1 cellular context compared by ENCODE assay signal in the genomic region with DNA sequence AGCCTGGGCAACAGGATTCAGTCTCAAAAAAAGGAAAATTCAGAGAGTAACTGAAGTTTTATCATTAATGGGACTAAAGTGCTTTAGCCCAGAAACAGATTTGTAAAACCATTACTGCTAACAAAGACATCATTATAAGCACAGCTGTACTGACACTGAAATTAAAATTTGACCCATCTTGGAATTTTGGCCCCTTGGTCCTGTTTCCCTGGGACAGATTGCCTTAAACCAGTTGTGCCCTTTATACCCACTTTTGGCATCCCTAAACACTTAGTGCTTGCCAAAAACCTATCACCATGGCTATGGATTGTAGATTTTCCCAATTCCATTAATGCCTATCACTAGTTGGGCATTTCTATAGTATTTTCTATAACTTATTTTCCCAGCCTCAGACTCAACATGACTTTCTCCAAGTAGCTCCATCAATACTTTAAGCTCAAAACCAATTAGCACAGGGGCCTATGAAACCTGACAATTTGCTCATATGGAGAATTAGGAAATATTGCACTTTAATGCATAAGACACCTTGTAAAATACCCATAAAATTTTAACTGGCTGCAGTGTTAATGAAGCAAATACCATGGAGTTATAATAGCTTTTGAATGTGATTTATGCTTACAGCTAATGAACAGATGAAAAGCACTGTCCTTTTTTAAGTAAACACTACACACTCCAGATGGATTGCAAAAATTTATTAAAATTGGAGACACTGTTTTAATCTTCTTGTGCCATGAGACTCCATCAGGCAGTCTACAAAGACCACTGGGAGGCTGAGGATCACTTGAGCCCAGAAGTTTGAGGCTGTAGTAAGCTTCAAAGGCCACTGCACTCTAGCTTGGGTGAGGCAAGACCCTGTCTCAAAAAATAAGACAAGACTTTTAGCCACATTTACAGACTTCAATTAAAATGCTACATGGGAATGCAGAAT.
TF ChIP-seq lines count a peak whose summit lies in the region.

No MANE protein-coding gene starts in this region.

TF ChIP-seq in H1, 55 proteins besides CTCF, POLR2A, EP300 and RAD21:
- TF ChIP-seq NRF1 (IDR thresholded peaks at IDR 0.05; ENCODE audit: low read depth, low read length) (peak; percentile 3; the same call in 1 of the 2 replicates), GTF2F1 (IDR thresholded peaks at IDR 0.05; ENCODE audit: borderline replicate concordance, low read depth, low read length) (no peak), NANOG (IDR thresholded peaks at IDR 0.05; ENCODE audit: insufficient read depth, low read depth, low read length, poor library complexity, severe bottlenecking) (no peak), TAF7 (optimal IDR thresholded peaks at IDR 0.05; ENCODE audit: borderline replicate concordance, low read depth, low read length) (peak; percentile 85), SIRT6 (IDR thresholded peaks at IDR 0.05; ENCODE audit: low read length) (peak; percentile 50), KDM5A (IDR thresholded peaks at IDR 0.05; ENCODE audit: low read length) (no peak), POLR2AphosphoS5 (IDR thresholded peaks at IDR 0.05; ENCODE audit: low read depth, low read length) (peak; percentile 90)
- TF ChIP-seq, protein P1, sequence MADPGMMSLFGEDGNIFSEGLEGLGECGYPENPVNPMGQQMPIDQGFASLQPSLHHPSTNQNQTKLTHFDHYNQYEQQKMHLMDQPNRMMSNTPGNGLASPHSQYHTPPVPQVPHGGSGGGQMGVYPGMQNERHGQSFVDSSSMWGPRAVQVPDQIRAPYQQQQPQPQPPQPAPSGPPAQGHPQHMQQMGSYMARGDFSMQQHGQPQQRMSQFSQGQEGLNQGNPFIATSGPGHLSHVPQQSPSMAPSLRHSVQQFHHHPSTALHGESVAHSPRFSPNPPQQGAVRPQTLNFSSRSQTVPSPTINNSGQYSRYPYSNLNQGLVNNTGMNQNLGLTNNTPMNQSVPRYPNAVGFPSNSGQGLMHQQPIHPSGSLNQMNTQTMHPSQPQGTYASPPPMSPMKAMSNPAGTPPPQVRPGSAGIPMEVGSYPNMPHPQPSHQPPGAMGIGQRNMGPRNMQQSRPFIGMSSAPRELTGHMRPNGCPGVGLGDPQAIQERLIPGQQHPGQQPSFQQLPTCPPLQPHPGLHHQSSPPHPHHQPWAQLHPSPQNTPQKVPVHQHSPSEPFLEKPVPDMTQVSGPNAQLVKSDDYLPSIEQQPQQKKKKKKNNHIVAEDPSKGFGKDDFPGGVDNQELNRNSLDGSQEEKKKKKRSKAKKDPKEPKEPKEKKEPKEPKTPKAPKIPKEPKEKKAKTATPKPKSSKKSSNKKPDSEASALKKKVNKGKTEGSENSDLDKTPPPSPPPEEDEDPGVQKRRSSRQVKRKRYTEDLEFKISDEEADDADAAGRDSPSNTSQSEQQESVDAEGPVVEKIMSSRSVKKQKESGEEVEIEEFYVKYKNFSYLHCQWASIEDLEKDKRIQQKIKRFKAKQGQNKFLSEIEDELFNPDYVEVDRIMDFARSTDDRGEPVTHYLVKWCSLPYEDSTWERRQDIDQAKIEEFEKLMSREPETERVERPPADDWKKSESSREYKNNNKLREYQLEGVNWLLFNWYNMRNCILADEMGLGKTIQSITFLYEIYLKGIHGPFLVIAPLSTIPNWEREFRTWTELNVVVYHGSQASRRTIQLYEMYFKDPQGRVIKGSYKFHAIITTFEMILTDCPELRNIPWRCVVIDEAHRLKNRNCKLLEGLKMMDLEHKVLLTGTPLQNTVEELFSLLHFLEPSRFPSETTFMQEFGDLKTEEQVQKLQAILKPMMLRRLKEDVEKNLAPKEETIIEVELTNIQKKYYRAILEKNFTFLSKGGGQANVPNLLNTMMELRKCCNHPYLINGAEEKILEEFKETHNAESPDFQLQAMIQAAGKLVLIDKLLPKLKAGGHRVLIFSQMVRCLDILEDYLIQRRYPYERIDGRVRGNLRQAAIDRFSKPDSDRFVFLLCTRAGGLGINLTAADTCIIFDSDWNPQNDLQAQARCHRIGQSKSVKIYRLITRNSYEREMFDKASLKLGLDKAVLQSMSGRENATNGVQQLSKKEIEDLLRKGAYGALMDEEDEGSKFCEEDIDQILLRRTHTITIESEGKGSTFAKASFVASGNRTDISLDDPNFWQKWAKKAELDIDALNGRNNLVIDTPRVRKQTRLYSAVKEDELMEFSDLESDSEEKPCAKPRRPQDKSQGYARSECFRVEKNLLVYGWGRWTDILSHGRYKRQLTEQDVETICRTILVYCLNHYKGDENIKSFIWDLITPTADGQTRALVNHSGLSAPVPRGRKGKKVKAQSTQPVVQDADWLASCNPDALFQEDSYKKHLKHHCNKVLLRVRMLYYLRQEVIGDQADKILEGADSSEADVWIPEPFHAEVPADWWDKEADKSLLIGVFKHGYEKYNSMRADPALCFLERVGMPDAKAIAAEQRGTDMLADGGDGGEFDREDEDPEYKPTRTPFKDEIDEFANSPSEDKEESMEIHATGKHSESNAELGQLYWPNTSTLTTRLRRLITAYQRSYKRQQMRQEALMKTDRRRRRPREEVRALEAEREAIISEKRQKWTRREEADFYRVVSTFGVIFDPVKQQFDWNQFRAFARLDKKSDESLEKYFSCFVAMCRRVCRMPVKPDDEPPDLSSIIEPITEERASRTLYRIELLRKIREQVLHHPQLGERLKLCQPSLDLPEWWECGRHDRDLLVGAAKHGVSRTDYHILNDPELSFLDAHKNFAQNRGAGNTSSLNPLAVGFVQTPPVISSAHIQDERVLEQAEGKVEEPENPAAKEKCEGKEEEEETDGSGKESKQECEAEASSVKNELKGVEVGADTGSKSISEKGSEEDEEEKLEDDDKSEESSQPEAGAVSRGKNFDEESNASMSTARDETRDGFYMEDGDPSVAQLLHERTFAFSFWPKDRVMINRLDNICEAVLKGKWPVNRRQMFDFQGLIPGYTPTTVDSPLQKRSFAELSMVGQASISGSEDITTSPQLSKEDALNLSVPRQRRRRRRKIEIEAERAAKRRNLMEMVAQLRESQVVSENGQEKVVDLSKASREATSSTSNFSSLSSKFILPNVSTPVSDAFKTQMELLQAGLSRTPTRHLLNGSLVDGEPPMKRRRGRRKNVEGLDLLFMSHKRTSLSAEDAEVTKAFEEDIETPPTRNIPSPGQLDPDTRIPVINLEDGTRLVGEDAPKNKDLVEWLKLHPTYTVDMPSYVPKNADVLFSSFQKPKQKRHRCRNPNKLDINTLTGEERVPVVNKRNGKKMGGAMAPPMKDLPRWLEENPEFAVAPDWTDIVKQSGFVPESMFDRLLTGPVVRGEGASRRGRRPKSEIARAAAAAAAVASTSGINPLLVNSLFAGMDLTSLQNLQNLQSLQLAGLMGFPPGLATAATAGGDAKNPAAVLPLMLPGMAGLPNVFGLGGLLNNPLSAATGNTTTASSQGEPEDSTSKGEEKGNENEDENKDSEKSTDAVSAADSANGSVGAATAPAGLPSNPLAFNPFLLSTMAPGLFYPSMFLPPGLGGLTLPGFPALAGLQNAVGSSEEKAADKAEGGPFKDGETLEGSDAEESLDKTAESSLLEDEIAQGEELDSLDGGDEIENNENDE (IDR thresholded peaks at IDR 0.05; ENCODE audit: insufficient replicate concordance, low read length), result peak; percentile 57
TF ChIP-seq in H1: peak in this region for 5.
